In genomic region chr12:24360057-24360456, GRCh38 we compare ENCODE assay signal across 19 cellular contexts.
DNase-seq lines count a peak whose midpoint lies in the region; ATAC-seq and TF ChIP-seq lines count a peak whose summit lies in the region.
"Had no signal": no experiment of that assay in that cellular context is flagged by ENCODE, and none has a peak within 500 bp of the region (broad histone marks: within the 10 kb centered on the region; RNA-seq: fewer than 3 reads in every experiment).

No MANE protein-coding gene starts in this region.

- H2AFZ ChIP-seq in fibroblast of lung (ENCODE audit: low read length) = no peak overlapping the region

- DNase-seq in NCI-H2029 (lab: John Stamatoyannopoulos, UW) = peak; percentile 19
- no peak for DNase-seq in NCI-H2029 treated with DMSO at 0.1 percent for 48 hours (lab: John Stamatoyannopoulos, UW)
- peak; percentile 63 for DNase-seq in NCI-H69 (lab: John Stamatoyannopoulos, UW)
- peak in 1 of 2 donors; percentile 56 for DNase-seq in fibroblast of lung (ENCODE audit: low read depth in 2 of 2)
- peak; percentile 22 for DNase-seq in renal cortical epithelial cell (ENCODE audit: low read depth)
- no peak for DNase-seq in activated naive CD8-positive, alpha-beta T cell treated with anti-CD3 and anti-CD28 coated beads for 36 hours
- no peak for DNase-seq in anterior cingulate cortex (lab: John Stamatoyannopoulos, UW)
- DNase-seq: activated CD8-positive, alpha-beta T cell treated with anti-CD3 and anti-CD28 coated beads, Interleukin-2, amount 10 ng/mL, durations not matched to agents 7 days and 5 days; CD4-positive, CD25-positive, alpha-beta regulatory T cell; H9; kidney; RPMI8226; small intestine; stimulated activated naive B cell treated with anti-CD40 and anti-IgM and Interleukin-4, amounts not matched to agents 10 μg/mL and 1 μg/mL and 100 μg/mL, for 72 hours; T-cell; upper lobe of right lung had no signal

- no peaks in the 10 kb centered on the region for H3K4me1 Mint-ChIP-seq in activated naive CD8-positive, alpha-beta T cell treated with anti-CD3 and anti-CD28 coated beads for 36 hours
- H3K4me1 Mint-ChIP-seq: activated T-helper 17 cell treated with anti-CD3 and anti-CD28 coated beads, Interleukin-2, amount 50 U/mL, for 72 hours; CD4-positive, CD25-positive, alpha-beta regulatory T cell; T-cell had no signal

- H3K79me2 ChIP-seq in fibroblast of lung (ENCODE audit: control insufficient read depth, insufficient read depth, low read length) = no peaks in the 10 kb centered on the region

- H3K4me2 ChIP-seq in fibroblast of lung (ENCODE audit: extremely low read depth, insufficient read depth, low read length) = peak overlapping the region; percentile 8

- no peak overlapping the region for H3K9ac ChIP-seq in fibroblast of lung (ENCODE audit: insufficient read depth, low read length)

- no peak for ATAC-seq in HG03039 (IDR thresholded peaks at IDR 0.05; ENCODE audit: unreplicated experiment)
- ATAC-seq: activated CD8-positive, alpha-beta T cell treated with anti-CD3 and anti-CD28 coated beads, Interleukin-2, amount 10 ng/mL, durations not matched to agents 7 days and 5 days; activated T-helper 17 cell treated with anti-CD3 and anti-CD28 coated beads, Interleukin-2, amount 50 U/mL, for 72 hours; T-cell; upper lobe of right lung had no signal

- no peaks in the 10 kb centered on the region for H4K20me1 ChIP-seq in fibroblast of lung (ENCODE audit: control insufficient read depth, extremely low read depth, insufficient read depth, low read length)

- H3K27me3 ChIP-seq in fibroblast of lung (ENCODE audit: control insufficient read depth, insufficient read depth, low read length) = no peaks in the 10 kb centered on the region
- H3K27me3 ChIP-seq: upper lobe of right lung had no signal

- no peaks in the 10 kb centered on the region for H3K9me3 ChIP-seq in fibroblast of lung (ENCODE audit: control insufficient read depth, insufficient read depth, low read depth, low read length)
- H3K9me3 ChIP-seq: upper lobe of right lung had no signal

- H3K9me3 Mint-ChIP-seq in activated naive CD8-positive, alpha-beta T cell treated with anti-CD3 and anti-CD28 coated beads for 36 hours = no peaks in the 10 kb centered on the region
- H3K9me3 Mint-ChIP-seq: H9; stimulated activated naive B cell treated with anti-CD40 and anti-IgM and Interleukin-4, amounts not matched to agents 10 μg/mL and 1 μg/mL and 100 μg/mL, for 72 hours; T-cell had no signal

- no peak overlapping the region for H3K4me3 ChIP-seq in fibroblast of lung (replicated peaks in 1 of 4; ENCODE audit: control extremely low read depth in 1 of 4, insufficient read depth in 1 of 4, low read depth in 3 of 4, low read length in 4 of 4)
- H3K4me3 ChIP-seq: upper lobe of right lung had no signal

- no peak overlapping the region for H3K27ac Mint-ChIP-seq in activated naive CD8-positive, alpha-beta T cell treated with anti-CD3 and anti-CD28 coated beads for 36 hours
- H3K27ac Mint-ChIP-seq: activated CD8-positive, alpha-beta T cell treated with anti-CD3 and anti-CD28 coated beads, Interleukin-2, amount 10 ng/mL, durations not matched to agents 7 days and 5 days; activated T-helper 17 cell treated with anti-CD3 and anti-CD28 coated beads, Interleukin-2, amount 50 U/mL, for 72 hours; stimulated activated naive B cell treated with anti-CD40 and anti-IgM and Interleukin-4, amounts not matched to agents 10 μg/mL and 1 μg/mL and 100 μg/mL, for 72 hours; T-cell had no signal

- H3K27me3 Mint-ChIP-seq in activated naive CD8-positive, alpha-beta T cell treated with anti-CD3 and anti-CD28 coated beads for 36 hours = no peaks in the 10 kb centered on the region
- H3K27me3 Mint-ChIP-seq: CD4-positive, CD25-positive, alpha-beta regulatory T cell; stimulated activated naive B cell treated with anti-CD40 and anti-IgM and Interleukin-4, amounts not matched to agents 10 μg/mL and 1 μg/mL and 100 μg/mL, for 72 hours; T-cell had no signal

- H3K4me3 Mint-ChIP-seq in activated naive CD8-positive, alpha-beta T cell treated with anti-CD3 and anti-CD28 coated beads for 36 hours = no peak overlapping the region
- H3K4me3 Mint-ChIP-seq: activated CD8-positive, alpha-beta T cell treated with anti-CD3 and anti-CD28 coated beads, Interleukin-2, amount 10 ng/mL, durations not matched to agents 7 days and 5 days; activated T-helper 17 cell treated with anti-CD3 and anti-CD28 coated beads, Interleukin-2, amount 50 U/mL, for 72 hours; CD4-positive, CD25-positive, alpha-beta regulatory T cell; H9; stimulated activated naive B cell treated with anti-CD40 and anti-IgM and Interleukin-4, amounts not matched to agents 10 μg/mL and 1 μg/mL and 100 μg/mL, for 72 hours; T-cell had no signal

- H3K36me3 ChIP-seq in fibroblast of lung (ENCODE audit: control insufficient read depth, insufficient read depth, low read length) = no peaks in the 10 kb centered on the region
- H3K36me3 ChIP-seq: upper lobe of right lung had no signal

- peaks cover 18% of the 10 kb centered on the region for H3K4me1 ChIP-seq in fibroblast of lung (ENCODE audit: control insufficient read depth, extremely low read depth, insufficient read depth, low read length)
- H3K4me1 ChIP-seq: upper lobe of right lung had no signal

- peak in 1 of 2 donors; percentile 15 for TF ChIP-seq CTCF in fibroblast of lung (conservative IDR thresholded peaks at IDR 0.05 in 1 of 2, IDR thresholded peaks at IDR 0.05 in 1 of 2; ENCODE audit: low read depth in 1 of 2, low read length in 2 of 2)

- H3K27ac ChIP-seq in fibroblast of lung (ENCODE audit: insufficient read depth, low read length) = no peak overlapping the region
- H3K27ac ChIP-seq: upper lobe of right lung, VCaP had no signal

- no peaks in the 10 kb centered on the region for H3K36me3 Mint-ChIP-seq in activated naive CD8-positive, alpha-beta T cell treated with anti-CD3 and anti-CD28 coated beads for 36 hours
- H3K36me3 Mint-ChIP-seq: CD4-positive, CD25-positive, alpha-beta regulatory T cell; stimulated activated naive B cell treated with anti-CD40 and anti-IgM and Interleukin-4, amounts not matched to agents 10 μg/mL and 1 μg/mL and 100 μg/mL, for 72 hours; T-cell had no signal

Comparison
In these comparisons a context has a peak if more than half of its experiments do, and no peak if none do; other contexts are left out.
1. DNase-seq: peak in NCI-H2029 (single experiment), NCI-H69 (single experiment) and renal cortical epithelial cell (single experiment); none in NCI-H2029 treated with DMSO at 0.1 percent for 48 hours (single experiment), activated naive CD8-positive, alpha-beta T cell treated with anti-CD3 and anti-CD28 coated beads for 36 hours (single experiment) and anterior cingulate cortex (0 of 58).